In genomic region chr1:211680752-211681327, GRCh38 we compare ENCODE assay signal across 8 cellular contexts. TPM values are rescaled to one million over a fixed set of nuclear protein-coding genes. Genes with fewer than 3 reads are reported as not detected.
DNase-seq lines count a peak whose midpoint lies in the region; ATAC-seq and TF ChIP-seq lines count a peak whose summit lies in the region.

No MANE protein-coding gene starts in this region.

- no peaks in the 10 kb centered on the region for H3K36me3 Mint-ChIP-seq in type B pancreatic cell

- no peak overlapping the region for H2AFZ ChIP-seq in parathyroid adenoma

- no peak overlapping the region for H3K4me2 ChIP-seq in parathyroid adenoma (ENCODE audit: low read length)

- DNase-seq in GM12864 (ENCODE audit: low read depth) (peak; percentile 86), NAMALWA (ENCODE audit: low spot score) (peak; percentile 93), SJCRH30 (peak; percentile 85 to 93), foreskin keratinocyte (peak; percentile 44 to 66), type B pancreatic cell (ENCODE audit: extremely low spot score, unreplicated experiment) (no peak)
- peak; percentile 61 for DNase-seq in activated effector memory CD4-positive, alpha-beta T cell treated with Interleukin-2 at 50 U/mL for 16 hours

- H3K27me3 ChIP-seq in SJCRH30 = no peaks in the 10 kb centered on the region
- H3K27me3 ChIP-seq in foreskin keratinocyte = no peaks in the 10 kb centered on the region
- no peaks in the 10 kb centered on the region for H3K27me3 ChIP-seq in parathyroid adenoma (ENCODE audit: control insufficient read depth, insufficient read depth, low read length)

- ATAC-seq in HG02588 (IDR thresholded peaks at IDR 0.05; ENCODE audit: unreplicated experiment) (peak; percentile 76), foreskin keratinocyte (peak; percentile 85)

- H3K27me3 Mint-ChIP-seq in type B pancreatic cell = no peaks in the 10 kb centered on the region

- H3K36me3 ChIP-seq in SJCRH30 = no peaks in the 10 kb centered on the region
- H3K36me3 ChIP-seq in parathyroid adenoma (ENCODE audit: control insufficient read depth, insufficient read depth, low read length) = no peaks in the 10 kb centered on the region

- H3K4me3 Mint-ChIP-seq in type B pancreatic cell = no peak overlapping the region

- TF ChIP-seq CTCF in GM12864 (IDR thresholded peaks at IDR 0.05; ENCODE audit: low read depth, low read length, missing control alignments) = peak; percentile 69
- TF ChIP-seq CTCF in foreskin keratinocyte (conservative IDR thresholded peaks at IDR 0.05) = peak; percentile 95
- TF ChIP-seq CTCF in parathyroid adenoma (IDR thresholded peaks at IDR 0.05) = peak; percentile 58
- peak; percentile 88 for TF ChIP-seq CTCF in type B pancreatic cell (conservative IDR thresholded peaks at IDR 0.05)

- H3K9me3 ChIP-seq in SJCRH30 (replicated peaks) (no peaks in the 10 kb centered on the region), parathyroid adenoma (ENCODE audit: control insufficient read depth, low read length) (no peaks in the 10 kb centered on the region)

- no peak overlapping the region for H3K9ac ChIP-seq in parathyroid adenoma

- H3K9me3 Mint-ChIP-seq in type B pancreatic cell = no peaks in the 10 kb centered on the region

- no peak overlapping the region for H3K27ac ChIP-seq in SJCRH30
- no peak overlapping the region for H3K27ac ChIP-seq in foreskin keratinocyte
- no peak overlapping the region for H3K27ac ChIP-seq in parathyroid adenoma

- peak overlapping the region; percentile 32 for H3K27ac Mint-ChIP-seq in type B pancreatic cell

- H3K79me2 ChIP-seq in parathyroid adenoma = no peaks in the 10 kb centered on the region

- H3K4me3 ChIP-seq in GM12864 (ENCODE audit: low read depth, low read length) (no peak overlapping the region), SJCRH30 (no peak overlapping the region), parathyroid adenoma (ENCODE audit: low read depth, low read length) (peak overlapping the region; percentile 22)

- peaks cover 7% of the 10 kb centered on the region for H3K4me1 Mint-ChIP-seq in type B pancreatic cell (ENCODE audit: unreplicated experiment)

- H3K4me1 ChIP-seq in SJCRH30 (peaks cover 9% of the 10 kb centered on the region), foreskin keratinocyte (peaks cover 4% of the 10 kb centered on the region), parathyroid adenoma (no peaks in the 10 kb centered on the region)

RNA-seq across cellular contexts. Expression of gene NEK2, which starts 5.4 kb away (rescaled TPM):
- total RNA-seq in SJCRH30 (2014; rRNA removed; shearing (Covaris generic)) = 59.4 and 63.3 TPM in 2 replicates
- 24.1 and 31.1 TPM in 2 replicates for total RNA-seq in foreskin keratinocyte
- 11.0 and 16.1 TPM in 2 replicates for polyA plus RNA-seq in foreskin keratinocyte
- total RNA-seq in type B pancreatic cell (ENCODE audit: low replicate concordance) = 15.2 and 23.4 TPM in 2 replicates
